In the genomic region with DNA sequence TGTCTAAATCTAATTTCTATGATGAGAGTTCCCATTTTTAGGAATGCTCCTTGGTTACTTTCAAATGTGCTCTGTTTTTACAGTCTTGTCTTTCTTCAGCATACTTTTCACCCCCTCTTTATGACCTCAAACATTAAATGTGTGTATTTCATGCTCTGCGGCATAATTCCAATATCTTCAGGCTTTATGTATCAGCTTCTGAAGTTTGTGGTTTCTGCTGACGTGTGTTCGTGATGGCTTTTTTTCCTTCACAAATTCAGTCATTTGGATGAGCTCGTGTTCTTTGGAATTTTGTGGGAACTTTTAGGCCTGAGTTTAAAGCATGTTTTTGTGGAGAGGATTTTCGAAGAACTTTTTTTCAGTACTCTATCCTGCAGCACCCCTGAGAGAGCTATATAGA, we compare ENCODE assay signal across 18 cellular contexts.
DNase-seq lines count a peak whose midpoint lies in the region; TF ChIP-seq lines count a peak whose summit lies in the region.
"Had no signal": no experiment of that assay in that cellular context is flagged by ENCODE, and none has a peak within 500 bp of the region (broad histone marks: within the 10 kb centered on the region; RNA-seq: fewer than 3 reads in every experiment).

No MANE protein-coding gene starts in this region.

- in situ Hi-C loops in astrocyte of the cerebellum (cut with HindIII; ENCODE audit: low sequenced_read_pairs): no loop called here

- H3K4me3 ChIP-seq in astrocyte of the cerebellum (ENCODE audit: low read depth, low read length) (no peak overlapping the region), smooth muscle cell (no peak overlapping the region)

- H2AFZ ChIP-seq in smooth muscle cell (ENCODE audit: low read depth): no peak overlapping the region

- H3K27ac ChIP-seq in smooth muscle cell (ENCODE audit: low read depth) (peak overlapping the region; percentile 44), substantia nigra (ENCODE audit: low read depth, low read length, poor library complexity, severe bottlenecking) (no peak overlapping the region)
- H3K27ac ChIP-seq: KMS-11 had no signal

- no peak for TF ChIP-seq CTCF in astrocyte of the cerebellum (IDR thresholded peaks at IDR 0.05; ENCODE audit: low read depth, low read length, missing control alignments)
- TF ChIP-seq CTCF in smooth muscle cell (IDR thresholded peaks at IDR 0.05; ENCODE audit: borderline replicate concordance, insufficient read depth, poor library complexity, severe bottlenecking): no peak

- DNase-seq in ELR (ENCODE audit: low read depth) (peak; percentile 65), HT1080 (ENCODE audit: low read depth) (peak; percentile 29), astrocyte of the cerebellum (ENCODE audit: low read depth) (peak; percentile 71), smooth muscle cell (lab: John Stamatoyannopoulos, UW; ENCODE audit: unreplicated experiment) (no peak), substantia nigra (lab: John Stamatoyannopoulos, UW) (no peak), NCI-H345 treated with DMSO at 0.1 percent for 48 hours (lab: John Stamatoyannopoulos, UW; ENCODE audit: unreplicated experiment) (no peak)
- DNase-seq in activated effector memory CD4-positive, alpha-beta T cell treated with anti-CD3 and anti-CD28 coated beads, Interleukin-2, amount 50 U/mL, for 16 hours: no peak
- DNase-seq: BE2C; C1 segment of cervical spinal cord; CD4-positive, CD25-positive, alpha-beta regulatory T cell; CD8-positive, alpha-beta memory T cell; COR-L47; DMS 273 treated with DMSO at 0.1 percent for 48 hours; DMS53; DND-41; GDM1; HFFc6 had no signal

- H3K4me2 ChIP-seq in smooth muscle cell: no peak overlapping the region
- H3K4me2 ChIP-seq: KMS-11 had no signal

- no peaks in the 10 kb centered on the region for H3F3A ChIP-seq in smooth muscle cell (ENCODE audit: low read depth)

- H4K20me1 ChIP-seq in smooth muscle cell (ENCODE audit: low read depth): no peaks in the 10 kb centered on the region

- no peaks in the 10 kb centered on the region for H3K4me1 ChIP-seq in smooth muscle cell (ENCODE audit: low read depth)
- H3K4me1 ChIP-seq: BE2C had no signal

- H3K27me3 ChIP-seq in smooth muscle cell (ENCODE audit: low read depth): no peaks in the 10 kb centered on the region

- no peaks in the 10 kb centered on the region for H3K36me3 ChIP-seq in smooth muscle cell (ENCODE audit: low read depth)
- H3K36me3 ChIP-seq: BE2C had no signal

- H3K79me2 ChIP-seq in smooth muscle cell (ENCODE audit: low read depth): no peaks in the 10 kb centered on the region

- 66% methylated on average over 5 of the region's 5 CpGs for WGBS in smooth muscle cell (ENCODE audit: low lambda C conversion rate)

- no peaks in the 10 kb centered on the region for H3K9me3 ChIP-seq in smooth muscle cell (replicated peaks; ENCODE audit: low read depth)
- H3K9me3 ChIP-seq: BE2C had no signal

- H3K9ac ChIP-seq in smooth muscle cell (ENCODE audit: low read depth): no peak overlapping the region
- H3K9ac ChIP-seq: KMS-11 had no signal

Comparison
In these comparisons a context has a peak if more than half of its experiments do, and no peak if none do; other contexts are left out.
1. DNase-seq: peak in ELR (single experiment), HT1080 (single experiment) and astrocyte of the cerebellum (single experiment); none in smooth muscle cell (single experiment), substantia nigra (0 of 49), activated effector memory CD4-positive, alpha-beta T cell treated with anti-CD3 and anti-CD28 coated beads, Interleukin-2, amount 50 U/mL, for 16 hours (single experiment) and NCI-H345 treated with DMSO at 0.1 percent for 48 hours (single experiment).